In genomic region chr4:13313856-13314255, GRCh38 we compare ENCODE assay signal across 22 cellular contexts.
"Had no signal": no experiment of that assay in that cellular context is flagged by ENCODE, and none has a peak within 500 bp of the region (broad histone marks: within the 10 kb centered on the region; RNA-seq: fewer than 3 reads in every experiment).

No MANE protein-coding gene starts in this region.

- DNase-seq: activated CD4-positive, alpha-beta T cell treated with anti-CD3 and anti-CD28 coated beads, Interleukin-2, amount 10 ng/mL, durations not matched to agents 7 days and 5 days; activated CD4-positive, CD25-positive, alpha-beta regulatory T cell; activated naive CD4-positive, alpha-beta T cell treated with Interleukin-2 at 50 U/mL for 16 hours; activated T-cell treated with anti-CD3 and anti-CD28 coated beads for 4 hours; anterior cingulate cortex; brain microvascular endothelial cell; kidney; left ventricle myocardium inferior; mesenchymal stem cell; posterior cingulate gyrus; retina; stimulated activated CD4-positive, alpha-beta T cell treated with anti-CD3 and anti-CD28 coated beads, Interleukin-15, amount 100 ng/mL, for 24 hours; stimulated activated CD4-positive, alpha-beta T cell treated with anti-CD3 and anti-CD28 coated beads, Interleukin-4, amount 100 ng/mL, for 1 hour; stimulated activated naive B cell treated with anti-CD40 and anti-IgM and Interleukin-4, amounts not matched to agents 10 μg/mL and 1 μg/mL and 100 μg/mL, for 72 hours; thyroid gland had no signal

- H3K4me1 ChIP-seq: esophagus muscularis mucosa, thyroid gland, vagina had no signal

- H2AFZ ChIP-seq: hepatocyte had no signal

- H3K27me3 ChIP-seq: brain microvascular endothelial cell, esophagus muscularis mucosa, hepatocyte, thyroid gland, vagina had no signal

- H3K36me3 ChIP-seq: brain microvascular endothelial cell, esophagus muscularis mucosa, left ventricle myocardium inferior, thyroid gland, vagina had no signal

- H3K4me3 ChIP-seq: coronary artery, esophagus muscularis mucosa, hepatocyte, left ventricle myocardium inferior, skin epidermis, thyroid gland, vagina had no signal

- ATAC-seq: activated T-helper 17 cell treated with anti-CD3 and anti-CD28 coated beads, Interleukin-2, amount 50 U/mL, for 72 hours; natural killer cell treated with Interleukin-12 subunit alpha and Interleukin-12 subunit beta and Interleukin-15 and Interleukin-18, amount 100 ng/mL, for 72 hours; stimulated activated naive B cell treated with anti-CD40 and anti-IgM and Interleukin-4, amounts not matched to agents 10 μg/mL and 1 μg/mL and 100 μg/mL, for 72 hours had no signal

- H3K4me2 ChIP-seq: hepatocyte had no signal

- H3K79me2 ChIP-seq: hepatocyte had no signal

- H3K27ac ChIP-seq: brain microvascular endothelial cell, coronary artery, esophagus muscularis mucosa, hepatocyte, left ventricle myocardium inferior, skin epidermis, thyroid gland, vagina had no signal

- H3K9me3 ChIP-seq: esophagus muscularis mucosa, left ventricle myocardium inferior, thyroid gland, vagina had no signal

- FAIRE-seq: kidney had no signal
